ENCODE assay signal across 1 cellular context in genomic region chr7:17186745-17187144, GRCh38.
TF ChIP-seq lines count a peak whose summit lies in the region.

No MANE protein-coding gene starts in this region.

TF ChIP-seq in HepG2, 621 proteins besides CTCF, POLR2A, EP300 and RAD21 (continued from another document):
- TF ChIP-seq THAP9 (CRISPR knock-in tag; IDR thresholded peaks at IDR 0.05; ENCODE audit: borderline replicate concordance) (no peak), GATA4 (IDR thresholded peaks at IDR 0.05; ENCODE audit: borderline replicate concordance, low read depth) (no peak), ZKSCAN1 (IDR thresholded peaks at IDR 0.05; ENCODE audit: low read length) (no peak), ZFP36L2 (CRISPR knock-in tag; IDR thresholded peaks at IDR 0.05) (no peak), ZMAT5 (CRISPR knock-in tag; IDR thresholded peaks at IDR 0.05; ENCODE audit: borderline replicate concordance, low read depth) (no peak), E2F1 (CRISPR knock-in tag; IDR thresholded peaks at IDR 0.05) (no peak), PAX8 (CRISPR knock-in tag; IDR thresholded peaks at IDR 0.05; ENCODE audit: borderline replicate concordance) (no peak), TBX3 (IDR thresholded peaks at IDR 0.05; ENCODE audit: borderline replicate concordance) (no peak), PBX2 (CRISPR knock-in tag; IDR thresholded peaks at IDR 0.05) (no peak), ZBTB7B (CRISPR knock-in tag; IDR thresholded peaks at IDR 0.05) (no peak), SMC3 (IDR thresholded peaks at IDR 0.05; ENCODE audit: low read length) (peak; percentile 17; the same call in 1 of the 2 replicates)
